Comparison of ENCODE assay signal across 8 cellular contexts in genomic region chrX:52934704-52935468, GRCh38. TPM values are rescaled to one million over a fixed set of nuclear protein-coding genes. Genes with fewer than 3 reads are reported as not detected.
DNase-seq lines count a peak whose midpoint lies in the region; ATAC-seq and TF ChIP-seq lines count a peak whose summit lies in the region.

No MANE protein-coding gene starts in this region.

- H3K36me3 ChIP-seq in ES-I3 (ENCODE audit: insufficient read depth, low read length): no peaks in the 10 kb centered on the region

- H3K27me3 Mint-ChIP-seq in activated T-helper 17 cell treated with anti-CD3 and anti-CD28 coated beads, Interleukin-2, amount 50 U/mL, for 72 hours: no peaks in the 10 kb centered on the region
- no peaks in the 10 kb centered on the region for H3K27me3 Mint-ChIP-seq in natural killer cell treated with Interleukin-12 subunit alpha and Interleukin-12 subunit beta and Interleukin-15 and Interleukin-18, amount 100 ng/mL, for 72 hours

- no peaks in the 10 kb centered on the region; the same call in 1 of the 2 replicates for H3K4me1 ChIP-seq in ES-I3 (ENCODE audit: insufficient read depth, low read length)

- peak overlapping the region; percentile 88 for H3K4me3 ChIP-seq in fibroblast of mammary gland (ENCODE audit: control insufficient read depth, low read depth, low read length)

- DNase-seq in H4 (ENCODE audit: low spot score) (peak; percentile 93), RPMI7951 (ENCODE audit: low read depth) (peak; percentile 96), fibroblast of mammary gland (ENCODE audit: low read depth) (peak; percentile 94)
- peak; percentile 97 for DNase-seq in natural killer cell treated with Interleukin-12 subunit alpha and Interleukin-12 subunit beta and Interleukin-15 and Interleukin-18, amount 100 ng/mL, for 72 hours (ENCODE audit: low spot score)
- peak; percentile 88 for DNase-seq in stimulated activated naive CD8-positive, alpha-beta T cell treated with anti-CD3 and anti-CD28 coated beads, Interleukin-15, Interleukin-2, amounts not matched to agents 100 U/mL and 50 U/mL, for 24 hours

- ATAC-seq in activated T-helper 17 cell treated with anti-CD3 and anti-CD28 coated beads, Interleukin-2, amount 50 U/mL, for 72 hours (replicated peaks): peak; percentile 97
- peak; percentile 97 to 98 for ATAC-seq in natural killer cell treated with Interleukin-12 subunit alpha and Interleukin-12 subunit beta and Interleukin-15 and Interleukin-18, amount 100 ng/mL, for 72 hours
- ATAC-seq in stimulated activated naive CD8-positive, alpha-beta T cell treated with anti-CD3 and anti-CD28 coated beads, Interleukin-15, Interleukin-2, amounts not matched to agents 100 U/mL and 50 U/mL, for 24 hours: peak; percentile 96

- H3K36me3 Mint-ChIP-seq in activated T-helper 17 cell treated with anti-CD3 and anti-CD28 coated beads, Interleukin-2, amount 50 U/mL, for 72 hours (ENCODE audit: low read depth): peaks cover 14% of the 10 kb centered on the region
- no peaks in the 10 kb centered on the region for H3K36me3 Mint-ChIP-seq in natural killer cell treated with Interleukin-12 subunit alpha and Interleukin-12 subunit beta and Interleukin-15 and Interleukin-18, amount 100 ng/mL, for 72 hours

- no peaks in the 10 kb centered on the region for H3K9me3 Mint-ChIP-seq in activated T-helper 17 cell treated with anti-CD3 and anti-CD28 coated beads, Interleukin-2, amount 50 U/mL, for 72 hours
- H3K9me3 Mint-ChIP-seq in natural killer cell treated with Interleukin-12 subunit alpha and Interleukin-12 subunit beta and Interleukin-15 and Interleukin-18, amount 100 ng/mL, for 72 hours: no peaks in the 10 kb centered on the region

- H3K4me3 Mint-ChIP-seq in activated T-helper 17 cell treated with anti-CD3 and anti-CD28 coated beads, Interleukin-2, amount 50 U/mL, for 72 hours: peak overlapping the region; percentile 89
- peak overlapping the region; percentile 95 for H3K4me3 Mint-ChIP-seq in natural killer cell treated with Interleukin-12 subunit alpha and Interleukin-12 subunit beta and Interleukin-15 and Interleukin-18, amount 100 ng/mL, for 72 hours

- H3K9me3 ChIP-seq in ES-I3 (ENCODE audit: control insufficient read depth, insufficient read depth, low read length): no peaks in the 10 kb centered on the region

- TF ChIP-seq CTCF in LNCAP (IDR thresholded peaks at IDR 0.05) (peak; percentile 70), fibroblast of mammary gland (conservative IDR thresholded peaks at IDR 0.05; ENCODE audit: control insufficient read depth, insufficient read depth, low read depth, low read length) (peak; percentile 84)

- peak overlapping the region; percentile 98 for H3K27ac Mint-ChIP-seq in activated T-helper 17 cell treated with anti-CD3 and anti-CD28 coated beads, Interleukin-2, amount 50 U/mL, for 72 hours
- H3K27ac Mint-ChIP-seq in natural killer cell treated with Interleukin-12 subunit alpha and Interleukin-12 subunit beta and Interleukin-15 and Interleukin-18, amount 100 ng/mL, for 72 hours: peak overlapping the region; percentile 96 to 97

- peak overlapping the region; percentile 82 for H3K9ac ChIP-seq in ES-I3 (ENCODE audit: low read depth, low read length)

- H3K4me1 Mint-ChIP-seq in activated T-helper 17 cell treated with anti-CD3 and anti-CD28 coated beads, Interleukin-2, amount 50 U/mL, for 72 hours: peaks cover 4% of the 10 kb centered on the region
- H3K4me1 Mint-ChIP-seq in natural killer cell treated with Interleukin-12 subunit alpha and Interleukin-12 subunit beta and Interleukin-15 and Interleukin-18, amount 100 ng/mL, for 72 hours (ENCODE audit: low read depth in 2 of 2): peaks cover 6 to 14% of the 10 kb centered on the region in 2 donors

RNA-seq across cellular contexts. Expression of gene FAM156A, which starts 23.4 kb away (rescaled TPM):
- 9.5 and 11.5 TPM in 2 replicates for total RNA-seq in H4 (2014; rRNA removed; shearing (Covaris generic))
- total RNA-seq in RPMI7951 (2014; rRNA removed; shearing (Covaris generic)): 9.0 and 17.0 TPM in 2 replicates
- 10 to 100 TPM; 36.1 to 39.3 TPM for total RNA-seq in activated T-helper 17 cell treated with anti-CD3 and anti-CD28 coated beads, Interleukin-2, amount 50 U/mL, for 72 hours
- 10 to 100 TPM; 24.8 to 41.5 TPM for total RNA-seq in natural killer cell treated with Interleukin-12 subunit alpha and Interleukin-12 subunit beta and Interleukin-15 and Interleukin-18, amount 100 ng/mL, for 72 hours

RNA-seq across cellular contexts. Expression of gene FAM156B, which starts 37.8 kb away (rescaled TPM):
- total RNA-seq in H4 (2014; rRNA removed; shearing (Covaris generic)): 0.66 and 5.8 TPM in 2 replicates
- total RNA-seq in RPMI7951 (2014; rRNA removed; shearing (Covaris generic)): 26.6 and 28.0 TPM in 2 replicates
- total RNA-seq in activated T-helper 17 cell treated with anti-CD3 and anti-CD28 coated beads, Interleukin-2, amount 50 U/mL, for 72 hours: 10 to 100 TPM; 12.4 to 16.1 TPM
- total RNA-seq in natural killer cell treated with Interleukin-12 subunit alpha and Interleukin-12 subunit beta and Interleukin-15 and Interleukin-18, amount 100 ng/mL, for 72 hours: 10 to 100 TPM in 1 of 2 donors, 1 to 10 TPM in 1; 4.7 to 36.1 TPM

Comparison
In these comparisons a context has a peak if more than half of its experiments do, and no peak if none do; other contexts are left out.
1. Peak in every context shown above with its lines: DNase-seq, ATAC-seq and H3K4me3 ChIP-seq.